ENCODE assay signal across 8 cellular contexts in genomic region chr4:55345980-55346850, GRCh38. TPM values are rescaled to one million over a fixed set of nuclear protein-coding genes. Genes with fewer than 3 reads are reported as not detected.
DNase-seq lines count a peak whose midpoint lies in the region; ATAC-seq and TF ChIP-seq lines count a peak whose summit lies in the region.

Gene SRD5A3 (plus strand): TSS chr4:55346242. CDS start chr4:55346337, 95 bp downstream.

- H3K4me1 ChIP-seq in OCI-LY1 (ENCODE audit: insufficient read depth, low read length, severe bottlenecking): peaks cover 31% of the 10 kb centered on the region

- no peaks in the 10 kb centered on the region for H3K9me3 ChIP-seq in OCI-LY1 (ENCODE audit: low read length)

- TF ChIP-seq CTCF in OCI-LY1 (IDR thresholded peaks at IDR 0.05; ENCODE audit: low read length): peak; percentile 89

- H3K27ac ChIP-seq in OCI-LY1 (ENCODE audit: low read depth, low read length, poor library complexity, severe bottlenecking) (peak within 1 kb of the TSS; percentile 39), epithelial cell of prostate (peak within 1 kb of the TSS; percentile 61)

- H3K79me2 ChIP-seq in OCI-LY1 (ENCODE audit: insufficient read depth, low read length): no peaks in the 10 kb centered on the region

- H4K20me1 ChIP-seq in OCI-LY1 (ENCODE audit: insufficient read depth, low read length): no peaks in the 10 kb centered on the region

- ATAC-seq in GM21367 (IDR thresholded peaks at IDR 0.05; ENCODE audit: unreplicated experiment): peak; percentile 93

- H2AFZ ChIP-seq in OCI-LY1 (ENCODE audit: low read length): peak within 1 kb of the TSS; percentile 87

- peak within 1 kb of the TSS; percentile 99 for H3K4me3 ChIP-seq in OCI-LY1 (ENCODE audit: low read depth, low read length, poor library complexity, severe bottlenecking)

- H3K9ac ChIP-seq in OCI-LY1 (ENCODE audit: low read length): peak within 1 kb of the TSS; percentile 99

- peak; percentile 6 for DNase-seq in DMS 273 treated with DMSO at 0.1 percent for 48 hours (lab: John Stamatoyannopoulos, UW)
- peak; percentile 83 for DNase-seq in HT1080 (ENCODE audit: low read depth)
- peak; percentile 70 for DNase-seq in activated T-cell treated with anti-CD3 and anti-CD28 coated beads for 1 hour (ENCODE audit: low read depth)
- no peak for DNase-seq in epithelial cell of prostate (ENCODE audit: low read depth, low spot score)
- DNase-seq in mucosa of gallbladder (ENCODE audit: low spot score): peak; percentile 87
- DNase-seq in stimulated activated CD8-positive, alpha-beta memory T cell treated with anti-CD3 and anti-CD28 coated beads, Interleukin-4, amount 100 ng/mL, for 48 hours: peak; percentile 92

- H3K36me3 ChIP-seq in OCI-LY1 (ENCODE audit: insufficient read depth, low read length): peaks cover 4% of the 10 kb centered on the region

- no peaks in the 10 kb centered on the region for H3K27me3 ChIP-seq in OCI-LY1 (ENCODE audit: insufficient read depth, low read length)

- no peaks in the 10 kb centered on the region for H3K9me2 ChIP-seq in OCI-LY1 (ENCODE audit: low read depth, low read length)

- H3K4me2 ChIP-seq in OCI-LY1 (ENCODE audit: low read length): peak within 1 kb of the TSS; percentile 90

- H3F3A ChIP-seq in OCI-LY1 (ENCODE audit: insufficient read depth, low read length): peaks cover 6% of the 10 kb centered on the region; the same call in 1 of the 2 replicates

RNA-seq across cellular contexts. Expression of gene SRD5A3, which starts in this region (rescaled TPM):
- total RNA-seq in HT1080 (2014; rRNA removed; shearing (Covaris generic)): 11.8 and 18.3 TPM in 2 replicates
- polyA plus RNA-seq in HT1080 (2015; cell fraction: cytosol; rRNA removed): 9.2 and 9.8 TPM in 2 replicates
- polyA plus RNA-seq in HT1080 (2015; cell fraction: nucleus; rRNA removed): 4.6 and 8.8 TPM in 2 replicates
- total RNA-seq in mucosa of gallbladder: 22.9 TPM
